In the genomic region with DNA sequence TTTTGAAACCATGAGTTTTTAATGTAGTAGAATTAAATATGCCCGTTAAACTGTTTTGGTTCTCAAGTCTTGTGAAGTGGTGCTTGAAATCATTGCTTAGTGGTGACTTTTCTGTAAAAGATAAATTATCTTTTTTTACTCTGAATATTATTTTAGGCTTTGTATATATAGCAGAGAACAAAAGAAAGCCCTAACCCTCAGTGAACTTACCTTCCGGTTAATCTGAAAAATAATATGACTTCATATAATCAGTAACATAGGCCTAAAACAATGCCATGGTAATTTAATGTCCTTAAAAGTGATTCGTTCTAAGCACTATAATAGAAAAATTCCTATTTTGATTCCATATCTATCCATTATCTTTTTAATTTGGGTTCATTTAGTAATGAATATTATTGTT, we compare ENCODE assay signal across 30 cellular contexts.
"Had no signal": no experiment of that assay in that cellular context is flagged by ENCODE, and none has a peak within 500 bp of the region (broad histone marks: within the 10 kb centered on the region; RNA-seq: fewer than 3 reads in every experiment).

No MANE protein-coding gene starts in this region.

- H3K4me1 ChIP-seq: foreskin keratinocyte had no signal

- H3K9me3 ChIP-seq: adrenal gland, body of pancreas, esophagus muscularis mucosa, gastrocnemius medialis had no signal

- DNase-seq: activated CD4-positive, alpha-beta memory T cell treated with anti-CD3 and anti-CD28 coated beads for 36 hours; activated CD4-positive, alpha-beta T cell treated with anti-CD3 and anti-CD28 coated beads for 36 hours; activated CD4-positive, alpha-beta T cell treated with anti-CD3 and anti-CD28 coated beads, Interleukin-2, amount 10 ng/mL, durations not matched to agents 24 days and 14 days; activated CD4-positive, CD25-positive, alpha-beta regulatory T cell; activated CD4-positive, CD25-positive, alpha-beta regulatory T cell treated with anti-CD3 and anti-CD28 coated beads, Interleukin-2, amount 50 U/mL, for 72 hours; activated CD8-positive, alpha-beta memory T cell treated with anti-CD3 and anti-CD28 coated beads, Interleukin-2, amount 10 ng/mL, durations not matched to agents 7 days and 5 days; activated CD8-positive, alpha-beta memory T cell treated with anti-CD3 and anti-CD28 coated beads, Interleukin-2, amount 50 U/mL, for 4 hours; activated CD8-positive, alpha-beta T cell treated with anti-CD3 and anti-CD28 coated beads, Interleukin-2, amount 10 ng/mL, durations not matched to agents 7 days and 5 days; activated effector memory CD4-positive, alpha-beta T cell treated with anti-CD3 and anti-CD28 coated beads, Interleukin-2, amount 50 U/mL, for 16 hours; activated naive CD4-positive, alpha-beta T cell treated with anti-CD3 and anti-CD28 coated beads for 36 hours; activated naive CD8-positive, alpha-beta T cell treated with anti-CD3 and anti-CD28 coated beads for 36 hours; activated naive CD8-positive, alpha-beta T cell treated with anti-CD3 and anti-CD28 coated beads, Interleukin-2, amount 50 U/mL, for 24 hours; activated T-cell treated with anti-CD3 and anti-CD28 coated beads, Interleukin-2, amount 50 U/mL, for 1 hour; activated T-cell treated with anti-CD3 and anti-CD28 coated beads, Interleukin-2, amount 50 U/mL, for 48 hours; adrenal gland; amygdala; aorta; body of pancreas; caudate nucleus; cortex of kidney; dorsolateral prefrontal cortex; effector memory CD4-positive, alpha-beta T cell; endodermal cell; erythroblast; foreskin keratinocyte; gastrocnemius medialis; glutamatergic neuron; heart left ventricle; T-helper 2 cell had no signal

- H3K4me3 ChIP-seq: adrenal gland, body of pancreas, dorsolateral prefrontal cortex, esophagus muscularis mucosa, gastrocnemius medialis, heart left ventricle had no signal

- H3K27ac ChIP-seq: adrenal gland, body of pancreas, dorsolateral prefrontal cortex, esophagus muscularis mucosa, foreskin keratinocyte, gastrocnemius medialis, heart left ventricle had no signal

- H3K36me3 ChIP-seq: adrenal gland, esophagus muscularis mucosa, gastrocnemius medialis, heart left ventricle had no signal

- ATAC-seq: activated CD4-positive, alpha-beta T cell treated with anti-CD3 and anti-CD28 coated beads for 36 hours; activated CD8-positive, alpha-beta memory T cell treated with anti-CD3 and anti-CD28 coated beads, Interleukin-2, amount 10 ng/mL, durations not matched to agents 7 days and 5 days; activated CD8-positive, alpha-beta T cell treated with anti-CD3 and anti-CD28 coated beads, Interleukin-2, amount 10 ng/mL, durations not matched to agents 7 days and 5 days; activated naive CD8-positive, alpha-beta T cell treated with anti-CD3 and anti-CD28 coated beads, Interleukin-2, amount 50 U/mL, for 24 hours; body of pancreas; foreskin keratinocyte; gastrocnemius medialis; heart left ventricle had no signal

- H3K27me3 ChIP-seq: adrenal gland, body of pancreas, dorsolateral prefrontal cortex, esophagus muscularis mucosa, foreskin keratinocyte, gastrocnemius medialis, heart left ventricle had no signal
